8 cellular contexts compared by ENCODE assay signal in genomic region chr14:50521912-50522341, GRCh38. TPM values are rescaled to one million over a fixed set of nuclear protein-coding genes. Genes with fewer than 3 reads are reported as not detected.
DNase-seq lines count a peak whose midpoint lies in the region; ATAC-seq and TF ChIP-seq lines count a peak whose summit lies in the region.

No MANE protein-coding gene starts in this region.

- no peak overlapping the region for H2AFZ ChIP-seq in osteoblast (ENCODE audit: low read length)

- H3K36me3 ChIP-seq in osteoblast (ENCODE audit: insufficient read depth, low read length): no peaks in the 10 kb centered on the region
- H3K36me3 ChIP-seq in endodermal cell (ENCODE audit: control insufficient read depth, insufficient read depth, low read length): no peaks in the 10 kb centered on the region

- no peak overlapping the region for H3K9ac ChIP-seq in endodermal cell (ENCODE audit: extremely low read depth, low read length, poor library complexity, severe bottlenecking)

- ATAC-seq in activated CD4-positive, alpha-beta T cell treated with anti-CD3 and anti-CD28 coated beads for 36 hours: peak; percentile 78
- peak; percentile 66 for ATAC-seq in HG02981 (IDR thresholded peaks at IDR 0.05; ENCODE audit: unreplicated experiment)

- H3K27ac ChIP-seq in osteoblast (ENCODE audit: low read depth, low read length) (peak overlapping the region; percentile 94), endodermal cell (ENCODE audit: low read depth, low read length) (no peak overlapping the region)

- peaks cover 94% of the 10 kb centered on the region for H3K79me2 ChIP-seq in osteoblast (ENCODE audit: insufficient read depth, low read length)

- H3K27me3 ChIP-seq in osteoblast (ENCODE audit: insufficient read depth, low read length) (no peaks in the 10 kb centered on the region), endodermal cell (ENCODE audit: control insufficient read depth, insufficient read depth, low read length, poor library complexity, severe bottlenecking) (no peaks in the 10 kb centered on the region)

- H3K4me2 ChIP-seq in osteoblast (ENCODE audit: insufficient read depth, low read length): peak overlapping the region; percentile 66

- peak overlapping the region; percentile 8 for H3K4me3 ChIP-seq in osteoblast (ENCODE audit: insufficient read depth, low read length)
- no peak overlapping the region for H3K4me3 ChIP-seq in endodermal cell (ENCODE audit: low read length)

- H3K4me1 ChIP-seq in osteoblast (ENCODE audit: insufficient read depth, low read length) (peaks cover 20% of the 10 kb centered on the region), endodermal cell (ENCODE audit: control insufficient read depth, insufficient read depth, low read length) (no peaks in the 10 kb centered on the region)

- intact Hi-C loops in activated CD4-positive, alpha-beta T cell treated with anti-CD3 and anti-CD28 coated beads for 36 hours (cut with DNase I, micrococcal nuclease): loop anchor here (1.0 to 5.0 kb wide), 17 partner anchors 10 to 1325 kb away; partner anchors contain the start of genes MAP4K5 (in 2 of the 2), SOS2 (in 2 of the 2), CDKL1 (in 1 of the 2) and MGAT2 (in 1 of the 2)

- peak overlapping the region; percentile 55 for H3K4me3 Mint-ChIP-seq in activated CD4-positive, alpha-beta T cell treated with anti-CD3 and anti-CD28 coated beads for 36 hours
- H3K4me3 Mint-ChIP-seq in activated naive CD8-positive, alpha-beta T cell: peak overlapping the region; percentile 61
- no peak overlapping the region for H3K4me3 Mint-ChIP-seq in endodermal cell

- H3K9me3 Mint-ChIP-seq in activated CD4-positive, alpha-beta T cell treated with anti-CD3 and anti-CD28 coated beads for 36 hours (ENCODE audit: low read depth): no peaks in the 10 kb centered on the region
- no peaks in the 10 kb centered on the region for H3K9me3 Mint-ChIP-seq in activated naive CD8-positive, alpha-beta T cell (ENCODE audit: low read depth)
- H3K9me3 Mint-ChIP-seq in endodermal cell: no peaks in the 10 kb centered on the region

- WGBS in endodermal cell (ENCODE audit: insufficient coverage in 1 of 2, insufficient read length in 1 of 2), 2 experiments: 100% methylated on average over 1 of the region's 1 CpG

- peaks cover 57% of the 10 kb centered on the region for H3K4me1 Mint-ChIP-seq in activated CD4-positive, alpha-beta T cell treated with anti-CD3 and anti-CD28 coated beads for 36 hours
- peaks cover 63% of the 10 kb centered on the region for H3K4me1 Mint-ChIP-seq in activated naive CD8-positive, alpha-beta T cell (ENCODE audit: low read depth)
- H3K4me1 Mint-ChIP-seq in endodermal cell: peaks cover 18% of the 10 kb centered on the region

- H3K9me3 ChIP-seq in osteoblast (ENCODE audit: low read depth, low read length) (no peaks in the 10 kb centered on the region), endodermal cell (ENCODE audit: control insufficient read depth, low read length) (no peaks in the 10 kb centered on the region)

- H3K27me3 Mint-ChIP-seq in activated CD4-positive, alpha-beta T cell treated with anti-CD3 and anti-CD28 coated beads for 36 hours: no peaks in the 10 kb centered on the region
- H3K27me3 Mint-ChIP-seq in activated naive CD8-positive, alpha-beta T cell: no peaks in the 10 kb centered on the region
- no peaks in the 10 kb centered on the region for H3K27me3 Mint-ChIP-seq in endodermal cell (ENCODE audit: insufficient read depth)

- POLR2A ChIA-PET in activated CD4-positive, alpha-beta T cell treated with anti-CD3 and anti-CD28 coated beads for 36 hours (lab: Charles Lee): interaction anchor here (0.7 to 1.2 kb wide), 2 partner anchors 69 to 201 kb away, joined by 3 read pairs; no protein-coding TSS in a partner anchor

- DNase-seq in activated CD4-positive, alpha-beta T cell treated with anti-CD3 and anti-CD28 coated beads for 36 hours: peak; percentile 33
- no peak for DNase-seq in activated CD4-positive, alpha-beta T cell treated with anti-CD3 and anti-CD28 coated beads, Interleukin-2, amount 50 U/mL, for 4 hours
- DNase-seq in osteoblast (ENCODE audit: insufficient read length, low spot score, missing footprints) (peak; percentile 60), SKM-1 treated with dmso at 0.1 percent for 144 hours (lab: John Stamatoyannopoulos, UW; ENCODE audit: unreplicated experiment) (no peak), endodermal cell (no peak)
- no peak for DNase-seq in stimulated activated CD4-positive, alpha-beta T cell treated with anti-CD3 and anti-CD28 coated beads, Interleukin-2, amount 100 ng/mL, for 24 hours

- H4K20me1 ChIP-seq in osteoblast (ENCODE audit: insufficient read depth, low read length): peaks cover 38% of the 10 kb centered on the region

- H3K27ac Mint-ChIP-seq in activated CD4-positive, alpha-beta T cell treated with anti-CD3 and anti-CD28 coated beads for 36 hours: peak overlapping the region; percentile 94
- H3K27ac Mint-ChIP-seq in activated naive CD8-positive, alpha-beta T cell: peak overlapping the region; percentile 98
- no peak overlapping the region for H3K27ac Mint-ChIP-seq in endodermal cell

- CTCF ChIA-PET in activated CD4-positive, alpha-beta T cell treated with anti-CD3 and anti-CD28 coated beads for 36 hours (lab: Charles Lee): interaction anchor here (0.6 to 4.1 kb wide), 9 partner anchors 8 to 354 kb away, joined by 3 to 18 read pairs (median 3); partner anchors contain the start of genes DMAC2L, L2HGDH and MAP4K5

- peaks cover 16% of the 10 kb centered on the region for H3K36me3 Mint-ChIP-seq in activated CD4-positive, alpha-beta T cell treated with anti-CD3 and anti-CD28 coated beads for 36 hours (ENCODE audit: low read depth)
- peaks cover 17% of the 10 kb centered on the region for H3K36me3 Mint-ChIP-seq in activated naive CD8-positive, alpha-beta T cell
- H3K36me3 Mint-ChIP-seq in endodermal cell (ENCODE audit: low read depth): peaks cover 18% of the 10 kb centered on the region

- TF ChIP-seq CTCF in osteoblast (IDR thresholded peaks at IDR 0.05; ENCODE audit: extremely low read depth, low read depth, low read length) (no peak), endodermal cell (conservative IDR thresholded peaks at IDR 0.05) (no peak)

RNA-seq across cellular contexts. Expression of gene MAP4K5, which starts 10.4 kb away (rescaled TPM):
- total RNA-seq in activated CD4-positive, alpha-beta T cell treated with anti-CD3 and anti-CD28 coated beads for 36 hours: 10 to 100 TPM; 19.1 to 31.2 TPM
- total RNA-seq in osteoblast (105 and 134 TPM in 2 replicates), endodermal cell (10 to 100 TPM; 45.0 to 60.3 TPM)
- 39.7 TPM for polyA plus RNA-seq in endodermal cell (2013, experiment 1 of 2)
- polyA plus RNA-seq in endodermal cell (2013, experiment 2 of 2): 35.0 TPM

RNA-seq across cellular contexts. Expression of gene ATL1, which starts 38.0 kb away (rescaled TPM):
- under 1 TPM; 0.82 to 0.91 TPM for total RNA-seq in activated CD4-positive, alpha-beta T cell treated with anti-CD3 and anti-CD28 coated beads for 36 hours
- total RNA-seq in osteoblast (6.5 and 8.5 TPM in 2 replicates), endodermal cell (1 to 10 TPM in 1 of 2 donors, under 1 TPM in 1; 0.88 to 1.7 TPM)
- 7.0 TPM for polyA plus RNA-seq in endodermal cell (2013, experiment 1 of 2)
- polyA plus RNA-seq in endodermal cell (2013, experiment 2 of 2): 5.9 TPM

Comparison
In these comparisons a context has a peak if more than half of its experiments do, and no peak if none do; other contexts are left out.
1. DNase-seq: peak in activated CD4-positive, alpha-beta T cell treated with anti-CD3 and anti-CD28 coated beads for 36 hours (single experiment) and osteoblast (single experiment); none in activated CD4-positive, alpha-beta T cell treated with anti-CD3 and anti-CD28 coated beads, Interleukin-2, amount 50 U/mL, for 4 hours (0 of 2), SKM-1 treated with dmso at 0.1 percent for 144 hours (single experiment), stimulated activated CD4-positive, alpha-beta T cell treated with anti-CD3 and anti-CD28 coated beads, Interleukin-2, amount 100 ng/mL, for 24 hours (0 of 2) and endodermal cell (single experiment).